Comparison of ENCODE assay signal across 8 cellular contexts in the genomic region with DNA sequence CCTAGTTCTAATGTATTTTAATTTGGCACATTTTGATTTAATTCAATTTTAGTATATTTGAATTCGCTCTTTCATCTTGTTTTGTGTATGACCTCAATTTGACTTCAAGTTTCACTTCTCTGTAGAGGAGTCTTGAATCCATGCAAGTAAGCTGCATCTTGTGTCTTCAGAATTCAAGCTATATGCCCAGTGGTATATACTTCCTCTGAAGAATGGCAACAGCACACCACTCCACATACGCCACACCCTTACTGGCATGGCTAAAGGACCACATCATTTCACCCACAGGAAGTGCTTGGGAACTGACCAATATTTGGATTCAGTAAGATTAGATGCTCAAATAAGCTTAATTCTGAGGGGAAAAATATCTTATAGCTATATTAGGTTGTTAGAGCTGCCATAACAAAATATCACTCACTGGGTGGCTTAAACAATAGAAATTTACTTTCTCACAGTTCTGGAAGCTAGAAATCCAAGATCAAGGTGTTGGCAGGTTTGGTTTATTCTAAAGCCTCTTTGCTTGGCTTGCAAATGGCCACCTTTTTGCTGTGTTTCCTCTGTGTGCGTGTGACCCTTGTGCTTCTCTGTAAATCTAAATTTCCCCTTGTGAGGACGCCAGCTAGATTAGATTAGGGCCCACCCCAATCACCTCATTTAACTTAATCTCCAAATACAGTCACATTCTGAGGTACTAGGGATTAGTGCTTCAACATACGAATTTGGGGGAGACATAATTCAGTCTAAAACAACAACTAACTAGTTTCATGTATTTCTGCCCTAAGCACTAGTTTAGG. TPM values are rescaled to one million over a fixed set of nuclear protein-coding genes. Genes with fewer than 3 reads are reported as not detected.
A peak's percentile ranks its signal among the peaks of the same experiment; 100 is the strongest.
DNase-seq lines count a peak whose midpoint lies in the region; ATAC-seq, FAIRE-seq and TF ChIP-seq lines count a peak whose summit lies in the region.

No MANE protein-coding gene starts in this region.

- DNase-seq in GM10248 (ENCODE audit: extremely low spot score), result peak; percentile 18
- DNase-seq in H54 (ENCODE audit: insufficient read length, low spot score), result no peak
- no peak for DNase-seq in Peyer's patch
- DNase-seq in keratinocyte (ENCODE audit: low read depth, low spot score), result no peak
- no peak for DNase-seq in COLO668 (lab: John Stamatoyannopoulos, UW; ENCODE audit: unreplicated experiment)
- DNase-seq in mucosa of descending colon, result no peak
- DNase-seq in middle frontal gyrus (ENCODE audit: extremely low spot score, low spot score), result no peak

- peaks cover 0 to 12% (median 6%) of the 10 kb centered on the region in 4 donors for H3K4me1 ChIP-seq in Peyer's patch
- peaks cover 22% of the 10 kb centered on the region for H3K4me1 ChIP-seq in keratinocyte (ENCODE audit: control insufficient read depth, extremely low read depth, insufficient read depth, low read length)
- peaks cover 5% of the 10 kb centered on the region for H3K4me1 ChIP-seq in mucosa of descending colon (ENCODE audit: low read depth)

- H4K20me1 ChIP-seq in keratinocyte (ENCODE audit: control insufficient read depth, extremely low read depth, insufficient read depth, low read length), result no peaks in the 10 kb centered on the region

- peak overlapping the region; percentile 94 for H3K4me2 ChIP-seq in keratinocyte (ENCODE audit: control insufficient read depth, extremely low read depth, insufficient read depth, low read depth, low read length)

- H2AFZ ChIP-seq in keratinocyte (ENCODE audit: control insufficient read depth, low read length), result no peak overlapping the region

- POLR2A ChIA-PET in GM10248 (lab: Yijun Ruan, JAX), result interaction anchor here (0.8 kb wide), 1 partner anchor 63 kb away, joined by 3 read pairs; no protein-coding TSS in a partner anchor

- CTCF ChIA-PET in GM10248 (lab: Yijun Ruan, JAX), result interaction anchor here (0.8 to 2.5 kb wide), 11 partner anchors 9 to 276 kb away, joined by 3 to 12 read pairs (median 3); no protein-coding TSS in a partner anchor

- TF ChIP-seq CTCF in GM10248 (IDR thresholded peaks at IDR 0.05; ENCODE audit: control extremely low read depth, extremely low read depth, low read depth, missing control alignments) (no peak), Peyer's patch (IDR thresholded peaks at IDR 0.05) (no peak), keratinocyte (optimal IDR thresholded peaks at IDR 0.05 in 1 of 3, IDR thresholded peaks at IDR 0.05 in 1 of 3, conservative IDR thresholded peaks at IDR 0.05 in 1 of 3; ENCODE audit: extremely low read depth in 1 of 3, insufficient read depth in 2 of 3, low read length in 3 of 3) (no peak), mucosa of descending colon (IDR thresholded peaks at IDR 0.05) (no peak)

- no peak overlapping the region for H3K9ac ChIP-seq in keratinocyte (ENCODE audit: control insufficient read depth, extremely low read depth, insufficient read depth, low read length)

- no peaks in the 10 kb centered on the region for H3K9me1 ChIP-seq in keratinocyte (ENCODE audit: control insufficient read depth, extremely low read depth, insufficient read depth, low read length)

- H3K27me3 ChIP-seq in Peyer's patch (no peaks in the 10 kb centered on the region), keratinocyte (ENCODE audit: control insufficient read depth, extremely low read depth, insufficient read depth, low read length) (no peaks in the 10 kb centered on the region)

- ATAC-seq in mucosa of descending colon, result no peak
- ATAC-seq in HG03280 (IDR thresholded peaks at IDR 0.05; ENCODE audit: unreplicated experiment), result no peak

- intact Hi-C loops in mucosa of descending colon (cut with DNase I, micrococcal nuclease), result no loop called here

- FAIRE-seq in H54 (lab: Jason Lieb, UNC) (peak; percentile 74), keratinocyte (lab: Jason Lieb, UNC) (no peak)

- TF ChIP-seq POLR2A in H54 (IDR thresholded peaks at IDR 0.05; ENCODE audit: low read depth, low read length) (no peak), Peyer's patch (IDR thresholded peaks at IDR 0.05) (no peak)

- H3K36me3 ChIP-seq in Peyer's patch, result no peaks in the 10 kb centered on the region
- H3K36me3 ChIP-seq in keratinocyte (ENCODE audit: control insufficient read depth in 2 of 2, extremely low read depth in 1 of 2, insufficient read depth in 2 of 2, low read length in 2 of 2), result no peaks in the 10 kb centered on the region
- H3K36me3 ChIP-seq in mucosa of descending colon (ENCODE audit: low read depth), result no peaks in the 10 kb centered on the region

- H3K9me3 ChIP-seq in Peyer's patch, result no peaks in the 10 kb centered on the region
- H3K9me3 ChIP-seq in keratinocyte (ENCODE audit: control insufficient read depth, low read depth, low read length), result no peaks in the 10 kb centered on the region
- H3K9me3 ChIP-seq in mucosa of descending colon, result no peaks in the 10 kb centered on the region

- dilution Hi-C loops in keratinocyte (cut with MboI; ENCODE audit: extremely low pct_ligation_motif_present, low sequenced_read_pairs), result no loop called here

- H3K79me2 ChIP-seq in keratinocyte (ENCODE audit: control insufficient read depth, insufficient read depth, low read length), result peaks cover 32% of the 10 kb centered on the region

- H3K27ac ChIP-seq in Peyer's patch (peak overlapping the region; percentile 88 to 98 (median 93)), keratinocyte (ENCODE audit: control insufficient read depth, insufficient read depth, low read length) (no peak overlapping the region)

- no peak overlapping the region for H3K4me3 ChIP-seq in Peyer's patch
- no peak overlapping the region for H3K4me3 ChIP-seq in keratinocyte (ENCODE audit: control insufficient read depth in 2 of 3, extremely low read depth in 1 of 3, insufficient read depth in 2 of 3, low read depth in 1 of 3, low read length in 3 of 3)
- H3K4me3 ChIP-seq in mucosa of descending colon, result no peak overlapping the region

RNA-seq across cellular contexts. Expression of a gene that starts 2.8 kb away (rescaled TPM):
- total RNA-seq in Peyer's patch (10 to 100 TPM in 1 of 4 donors, 1 to 10 TPM in 3; 5.5 to 14.0 (median 8.0) TPM), mucosa of descending colon (10 to 100 TPM; 14.3 to 22.2 (median 17.1) TPM)
- polyA plus RNA-seq in keratinocyte, result 9.6 to 19.9 TPM (median 10.1 TPM) in 3 replicates
- polyA plus RNA-seq in keratinocyte (2011; ENCODE audit: low read depth), result 35.8 TPM
- polyA plus RNA-seq in keratinocyte (2011; cell fraction: cytosol; rRNA removed), result 8.1 and 16.9 TPM in 2 replicates
- 8.2 and 9.6 TPM in 2 replicates for polyA plus RNA-seq in keratinocyte (2011; cell fraction: nucleus; rRNA removed)
- polyA plus RNA-seq in keratinocyte (2012; ENCODE audit: low replicate concordance), result 11.2 and 13.0 TPM in 2 replicates
- polyA minus RNA-seq in keratinocyte, result 0.20 to 8.2 TPM (median 4.1 TPM) in 3 replicates
- polyA minus RNA-seq in keratinocyte (2011; cell fraction: cytosol; rRNA and poly(A)+ RNA removed), result 8.8 TPM
- 3.6 and 4.9 TPM in 2 replicates for polyA minus RNA-seq in keratinocyte (2011; cell fraction: nucleus; rRNA and poly(A)+ RNA removed)

RNA-seq across cellular contexts. Expression of a gene that starts 43.8 kb away (rescaled TPM):
- total RNA-seq in Peyer's patch, result 10 to 100 TPM; 17.3 to 38.8 (median 23.0) TPM
- 1.2 to 3.1 TPM (median 2.3 TPM) in 3 replicates for polyA plus RNA-seq in keratinocyte
- polyA plus RNA-seq in keratinocyte (2011; ENCODE audit: low read depth), result 3.0 TPM
- 1.2 and 1.3 TPM in 2 replicates for polyA plus RNA-seq in keratinocyte (2011; cell fraction: cytosol; rRNA removed)
- polyA plus RNA-seq in keratinocyte (2011; cell fraction: nucleus; rRNA removed), result 4.6 and 7.5 TPM in 2 replicates
- polyA plus RNA-seq in keratinocyte (2012; ENCODE audit: low replicate concordance), result 4.6 and 5.8 TPM in 2 replicates
- polyA minus RNA-seq in keratinocyte, result 2.3 to 9.1 TPM (median 4.3 TPM) in 3 replicates
- polyA minus RNA-seq in keratinocyte (2011; cell fraction: cytosol; rRNA and poly(A)+ RNA removed), result 1.7 TPM
- 8.4 and 17.1 TPM in 2 replicates for polyA minus RNA-seq in keratinocyte (2011; cell fraction: nucleus; rRNA and poly(A)+ RNA removed)
- 10 to 100 TPM; 15.7 to 26.3 (median 20.9) TPM for total RNA-seq in mucosa of descending colon
